Comparison of ENCODE assay signal across 36 cellular contexts in the genomic region with DNA sequence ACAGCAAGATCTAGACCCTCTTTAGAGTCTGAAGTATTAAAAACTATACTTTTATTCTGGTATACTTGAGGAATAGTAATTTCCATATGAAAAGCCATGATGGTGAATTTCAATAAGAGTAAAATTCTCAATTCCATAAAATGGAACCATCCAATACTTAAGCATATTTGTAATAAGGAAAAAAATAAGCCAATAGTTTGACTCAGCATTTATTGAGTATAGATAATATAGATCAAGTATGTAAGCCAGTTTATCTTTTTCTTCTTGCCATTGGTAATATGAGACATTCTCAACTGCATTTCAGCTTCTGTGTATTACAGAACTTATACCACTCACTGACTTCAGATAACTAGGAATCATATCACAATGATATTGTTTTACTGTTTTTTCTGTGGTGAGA.
"Had no signal": no experiment of that assay in that cellular context is flagged by ENCODE, and none has a peak within 500 bp of the region (broad histone marks: within the 10 kb centered on the region; RNA-seq: fewer than 3 reads in every experiment).

No MANE protein-coding gene starts in this region.

- H3K4me3 ChIP-seq: MG63 had no signal

- H3K36me3 ChIP-seq: MG63 had no signal

- H3K27me3 ChIP-seq: MG63 had no signal

- H3K9me3 ChIP-seq: MG63 had no signal

- DNase-seq: Karpas-422, Kasumi-1, MG63, MM.1S, MV-4-11, NCI-H1048, NCI-H1092, NCI-H1092 treated with DMSO at 0.1 percent for 48 hours, NCI-H1105, NCI-H1105 treated with DMSO at 0.1 percent for 48 hours, NCI-H1417, NCI-H1417 treated with DMSO at 0.1 percent for 48 hours, NCI-H1436, NCI-H1436 treated with DMSO at 0.1 percent for 48 hours, NCI-H146, NCI-H1694, NCI-H1694 treated with DMSO at 0.1 percent for 48 hours, NCI-H187, NCI-H187 treated with DMSO at 0.1 percent for 48 hours, NCI-H1930, NCI-H2029, NCI-H2029 treated with DMSO at 0.1 percent for 48 hours, NCI-H2081, NCI-H2081 treated with DMSO at 0.1 percent for 48 hours, NCI-H2107, NCI-H2171, NCI-H2171 treated with DMSO at 0.1 percent for 48 hours, NCI-H2227 treated with DMSO at 0.1 percent for 48 hours, NCI-H226, NCI-H345, NCI-H446, NCI-H446 treated with DMSO at 0.1 percent for 48 hours, NCI-H510A, NCI-H510A treated with DMSO at 0.1 percent for 48 hours, NCI-H524, NCI-H524 treated with DMSO at 0.1 percent for 48 hours had no signal
